Comparison of ENCODE assay signal across 1 cellular context in the genomic region with DNA sequence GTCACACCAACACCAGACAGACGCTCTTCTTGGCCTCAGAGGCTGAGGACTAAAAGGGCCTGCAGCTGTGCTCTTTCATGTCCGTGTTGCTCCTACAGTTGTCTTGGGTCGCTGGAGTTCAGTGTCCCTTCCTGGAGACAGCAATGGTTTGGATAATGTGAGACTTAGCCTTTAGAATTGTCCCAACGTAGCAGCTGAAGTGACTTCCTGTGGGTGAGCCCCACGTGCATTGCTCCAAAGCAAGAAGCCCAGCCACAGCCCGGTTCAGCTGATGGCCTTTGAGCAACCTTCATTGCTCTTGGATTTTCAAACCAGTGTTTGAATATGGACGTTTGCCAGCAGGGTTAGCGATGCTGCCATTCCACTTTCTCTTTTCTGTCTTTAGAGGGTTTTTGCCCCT.
TF ChIP-seq lines count a peak whose summit lies in the region.

No MANE protein-coding gene starts in this region.

TF ChIP-seq in GM23338, 12 proteins besides CTCF, POLR2A, EP300 and RAD21:
- TF ChIP-seq, protein P1, sequence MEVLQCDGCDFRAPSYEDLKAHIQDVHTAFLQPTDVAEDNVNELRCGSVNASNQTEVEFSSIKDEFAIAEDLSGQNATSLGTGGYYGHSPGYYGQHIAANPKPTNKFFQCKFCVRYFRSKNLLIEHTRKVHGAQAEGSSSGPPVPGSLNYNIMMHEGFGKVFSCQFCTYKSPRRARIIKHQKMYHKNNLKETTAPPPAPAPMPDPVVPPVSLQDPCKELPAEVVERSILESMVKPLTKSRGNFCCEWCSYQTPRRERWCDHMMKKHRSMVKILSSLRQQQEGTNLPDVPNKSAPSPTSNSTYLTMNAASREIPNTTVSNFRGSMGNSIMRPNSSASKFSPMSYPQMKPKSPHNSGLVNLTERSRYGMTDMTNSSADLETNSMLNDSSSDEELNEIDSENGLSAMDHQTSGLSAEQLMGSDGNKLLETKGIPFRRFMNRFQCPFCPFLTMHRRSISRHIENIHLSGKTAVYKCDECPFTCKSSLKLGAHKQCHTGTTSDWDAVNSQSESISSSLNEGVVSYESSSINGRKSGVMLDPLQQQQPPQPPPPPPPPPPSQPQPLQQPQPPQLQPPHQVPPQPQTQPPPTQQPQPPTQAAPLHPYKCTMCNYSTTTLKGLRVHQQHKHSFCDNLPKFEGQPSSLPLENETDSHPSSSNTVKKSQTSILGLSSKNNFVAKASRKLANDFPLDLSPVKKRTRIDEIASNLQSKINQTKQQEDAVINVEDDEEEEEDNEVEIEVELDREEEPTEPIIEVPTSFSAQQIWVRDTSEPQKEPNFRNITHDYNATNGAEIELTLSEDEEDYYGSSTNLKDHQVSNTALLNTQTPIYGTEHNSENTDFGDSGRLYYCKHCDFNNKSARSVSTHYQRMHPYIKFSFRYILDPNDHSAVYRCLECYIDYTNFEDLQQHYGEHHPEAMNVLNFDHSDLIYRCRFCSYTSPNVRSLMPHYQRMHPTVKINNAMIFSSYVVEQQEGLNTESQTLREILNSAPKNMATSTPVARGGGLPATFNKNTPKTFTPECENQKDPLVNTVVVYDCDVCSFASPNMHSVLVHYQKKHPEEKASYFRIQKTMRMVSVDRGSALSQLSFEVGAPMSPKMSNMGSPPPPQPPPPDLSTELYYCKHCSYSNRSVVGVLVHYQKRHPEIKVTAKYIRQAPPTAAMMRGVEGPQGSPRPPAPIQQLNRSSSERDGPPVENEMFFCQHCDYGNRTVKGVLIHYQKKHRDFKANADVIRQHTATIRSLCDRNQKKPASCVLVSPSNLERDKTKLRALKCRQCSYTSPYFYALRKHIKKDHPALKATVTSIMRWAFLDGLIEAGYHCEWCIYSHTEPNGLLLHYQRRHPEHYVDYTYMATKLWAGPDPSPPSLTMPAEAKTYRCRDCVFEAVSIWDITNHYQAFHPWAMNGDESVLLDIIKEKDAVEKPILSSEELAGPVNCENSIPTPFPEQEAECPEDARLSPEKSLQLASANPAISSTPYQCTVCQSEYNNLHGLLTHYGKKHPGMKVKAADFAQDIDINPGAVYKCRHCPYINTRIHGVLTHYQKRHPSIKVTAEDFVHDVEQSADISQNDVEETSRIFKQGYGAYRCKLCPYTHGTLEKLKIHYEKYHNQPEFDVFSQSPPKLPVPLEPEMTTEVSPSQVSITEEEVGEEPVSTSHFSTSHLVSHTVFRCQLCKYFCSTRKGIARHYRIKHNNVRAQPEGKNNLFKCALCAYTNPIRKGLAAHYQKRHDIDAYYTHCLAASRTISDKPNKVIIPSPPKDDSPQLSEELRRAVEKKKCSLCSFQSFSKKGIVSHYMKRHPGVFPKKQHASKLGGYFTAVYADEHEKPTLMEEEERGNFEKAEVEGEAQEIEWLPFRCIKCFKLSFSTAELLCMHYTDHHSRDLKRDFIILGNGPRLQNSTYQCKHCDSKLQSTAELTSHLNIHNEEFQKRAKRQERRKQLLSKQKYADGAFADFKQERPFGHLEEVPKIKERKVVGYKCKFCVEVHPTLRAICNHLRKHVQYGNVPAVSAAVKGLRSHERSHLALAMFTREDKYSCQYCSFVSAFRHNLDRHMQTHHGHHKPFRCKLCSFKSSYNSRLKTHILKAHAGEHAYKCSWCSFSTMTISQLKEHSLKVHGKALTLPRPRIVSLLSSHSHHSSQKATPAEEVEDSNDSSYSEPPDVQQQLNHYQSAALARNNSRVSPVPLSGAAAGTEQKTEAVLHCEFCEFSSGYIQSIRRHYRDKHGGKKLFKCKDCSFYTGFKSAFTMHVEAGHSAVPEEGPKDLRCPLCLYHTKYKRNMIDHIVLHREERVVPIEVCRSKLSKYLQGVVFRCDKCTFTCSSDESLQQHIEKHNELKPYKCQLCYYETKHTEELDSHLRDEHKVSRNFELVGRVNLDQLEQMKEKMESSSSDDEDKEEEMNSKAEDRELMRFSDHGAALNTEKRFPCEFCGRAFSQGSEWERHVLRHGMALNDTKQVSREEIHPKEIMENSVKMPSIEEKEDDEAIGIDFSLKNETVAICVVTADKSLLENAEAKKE (CRISPR knock-in tag; IDR thresholded peaks at IDR 0.05) = no peak
- TF ChIP-seq EZH2phosphoT487 (IDR thresholded peaks at IDR 0.05; ENCODE audit: unreplicated experiment) (no peak), POLR2AphosphoS5 (IDR thresholded peaks at IDR 0.05; ENCODE audit: low read depth) (no peak), CREB1 (CRISPR knock-in tag; IDR thresholded peaks at IDR 0.05; ENCODE audit: low read depth) (no peak), ZNF114 (CRISPR knock-in tag; IDR thresholded peaks at IDR 0.05) (no peak), STAT1 (IDR thresholded peaks at IDR 0.05; ENCODE audit: unreplicated experiment) (no peak), ZNF331 (CRISPR knock-in tag; IDR thresholded peaks at IDR 0.05; ENCODE audit: low read depth) (no peak), NANOG (IDR thresholded peaks at IDR 0.05; ENCODE audit: borderline replicate concordance) (no peak)
- TF ChIP-seq, protein P2, sequence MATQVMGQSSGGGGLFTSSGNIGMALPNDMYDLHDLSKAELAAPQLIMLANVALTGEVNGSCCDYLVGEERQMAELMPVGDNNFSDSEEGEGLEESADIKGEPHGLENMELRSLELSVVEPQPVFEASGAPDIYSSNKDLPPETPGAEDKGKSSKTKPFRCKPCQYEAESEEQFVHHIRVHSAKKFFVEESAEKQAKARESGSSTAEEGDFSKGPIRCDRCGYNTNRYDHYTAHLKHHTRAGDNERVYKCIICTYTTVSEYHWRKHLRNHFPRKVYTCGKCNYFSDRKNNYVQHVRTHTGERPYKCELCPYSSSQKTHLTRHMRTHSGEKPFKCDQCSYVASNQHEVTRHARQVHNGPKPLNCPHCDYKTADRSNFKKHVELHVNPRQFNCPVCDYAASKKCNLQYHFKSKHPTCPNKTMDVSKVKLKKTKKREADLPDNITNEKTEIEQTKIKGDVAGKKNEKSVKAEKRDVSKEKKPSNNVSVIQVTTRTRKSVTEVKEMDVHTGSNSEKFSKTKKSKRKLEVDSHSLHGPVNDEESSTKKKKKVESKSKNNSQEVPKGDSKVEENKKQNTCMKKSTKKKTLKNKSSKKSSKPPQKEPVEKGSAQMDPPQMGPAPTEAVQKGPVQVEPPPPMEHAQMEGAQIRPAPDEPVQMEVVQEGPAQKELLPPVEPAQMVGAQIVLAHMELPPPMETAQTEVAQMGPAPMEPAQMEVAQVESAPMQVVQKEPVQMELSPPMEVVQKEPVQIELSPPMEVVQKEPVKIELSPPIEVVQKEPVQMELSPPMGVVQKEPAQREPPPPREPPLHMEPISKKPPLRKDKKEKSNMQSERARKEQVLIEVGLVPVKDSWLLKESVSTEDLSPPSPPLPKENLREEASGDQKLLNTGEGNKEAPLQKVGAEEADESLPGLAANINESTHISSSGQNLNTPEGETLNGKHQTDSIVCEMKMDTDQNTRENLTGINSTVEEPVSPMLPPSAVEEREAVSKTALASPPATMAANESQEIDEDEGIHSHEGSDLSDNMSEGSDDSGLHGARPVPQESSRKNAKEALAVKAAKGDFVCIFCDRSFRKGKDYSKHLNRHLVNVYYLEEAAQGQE (IDR thresholded peaks at IDR 0.05; ENCODE audit: unreplicated experiment) = no peak
- TF ChIP-seq, protein P3, sequence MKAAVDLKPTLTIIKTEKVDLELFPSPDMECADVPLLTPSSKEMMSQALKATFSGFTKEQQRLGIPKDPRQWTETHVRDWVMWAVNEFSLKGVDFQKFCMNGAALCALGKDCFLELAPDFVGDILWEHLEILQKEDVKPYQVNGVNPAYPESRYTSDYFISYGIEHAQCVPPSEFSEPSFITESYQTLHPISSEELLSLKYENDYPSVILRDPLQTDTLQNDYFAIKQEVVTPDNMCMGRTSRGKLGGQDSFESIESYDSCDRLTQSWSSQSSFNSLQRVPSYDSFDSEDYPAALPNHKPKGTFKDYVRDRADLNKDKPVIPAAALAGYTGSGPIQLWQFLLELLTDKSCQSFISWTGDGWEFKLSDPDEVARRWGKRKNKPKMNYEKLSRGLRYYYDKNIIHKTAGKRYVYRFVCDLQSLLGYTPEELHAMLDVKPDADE (IDR thresholded peaks at IDR 0.05) = no peak
